ENCODE assay signal across 27 cellular contexts in genomic region chr2:236348279-236348678, GRCh38.
"Had no signal": no experiment of that assay in that cellular context is flagged by ENCODE, and none has a peak within 500 bp of the region (broad histone marks: within the 10 kb centered on the region; RNA-seq: fewer than 3 reads in every experiment).

No MANE protein-coding gene starts in this region.

- H3K4me1 ChIP-seq: colonic mucosa, esophagus squamous epithelium, left ventricle myocardium inferior, lower lobe of right lung, parathyroid adenoma, testis, tibial artery, upper lobe of left lung had no signal

- DNase-seq: colonic mucosa; effector memory CD4-positive, alpha-beta T cell; erythroblast; esophagus squamous epithelium; foreskin melanocyte; glutamatergic neuron; heart right ventricle; hippocampal formation; immature natural killer cell; islet precursor cell; kidney glomerular epithelial cell; left colon; left ventricle myocardium inferior; lower lobe of right lung; natural killer cell; sigmoid colon; stimulated activated CD4-positive, alpha-beta T cell treated with anti-CD3 and anti-CD28 coated beads, Interleukin-2, amount 100 ng/mL, for 24 hours; stimulated activated CD4-positive, alpha-beta T cell treated with anti-CD3 and anti-CD28 coated beads, Interleukin-4, amount 100 ng/mL, for 24 hours; stimulated activated naive CD4-positive, alpha-beta T cell treated with Interleukin-2 at 50 U/mL for 16 hours; substantia nigra; testis; tibial artery; upper lobe of left lung had no signal

- H2AFZ ChIP-seq: parathyroid adenoma had no signal

- H3K79me2 ChIP-seq: parathyroid adenoma had no signal

- H3K27ac ChIP-seq: colonic mucosa, esophagus squamous epithelium, heart right ventricle, left ventricle myocardium inferior, lower lobe of right lung, parathyroid adenoma, sigmoid colon, testis, tibial artery, upper lobe of left lung had no signal

- H3K36me3 ChIP-seq: colonic mucosa, esophagus squamous epithelium, heart right ventricle, left ventricle myocardium inferior, lower lobe of right lung, sigmoid colon, tibial artery, upper lobe of left lung had no signal

- H3K9me3 Mint-ChIP-seq: dendritic cell treated with granulocyte-macrophage colony-stimulating factor and Interleukin-4, amounts not matched to agents 40 ng/mL and 50 ng/mL, for 4 days; immature natural killer cell; natural killer cell; stimulated activated effector memory CD8-positive, alpha-beta T cell treated with anti-CD3 and anti-CD28 coated beads, Interleukin-12 subunit alpha, Interleukin-12 subunit beta, amount 100 ng/mL, for 72 hours had no signal

- H3K9ac ChIP-seq: parathyroid adenoma had no signal

- H3K27me3 Mint-ChIP-seq: progenitor cell of endocrine pancreas had no signal

- H3K27ac Mint-ChIP-seq: dendritic cell treated with granulocyte-macrophage colony-stimulating factor and Interleukin-4, amounts not matched to agents 40 ng/mL and 50 ng/mL, for 4 days; immature natural killer cell; natural killer cell; progenitor cell of endocrine pancreas; stimulated activated effector memory CD8-positive, alpha-beta T cell treated with anti-CD3 and anti-CD28 coated beads, Interleukin-12 subunit alpha, Interleukin-12 subunit beta, amount 100 ng/mL, for 72 hours had no signal

- H3K4me3 ChIP-seq: colonic mucosa, esophagus squamous epithelium, heart right ventricle, left ventricle myocardium inferior, lower lobe of right lung, sigmoid colon, testis, tibial artery, upper lobe of left lung had no signal

- ATAC-seq: heart right ventricle; left colon; lower lobe of right lung; natural killer cell; stimulated activated effector memory CD8-positive, alpha-beta T cell treated with anti-CD3 and anti-CD28 coated beads, Interleukin-12 subunit alpha, Interleukin-12 subunit beta, amount 100 ng/mL, for 72 hours had no signal

- H3K9me3 ChIP-seq: colonic mucosa, esophagus squamous epithelium, heart right ventricle, left ventricle myocardium inferior, lower lobe of right lung, sigmoid colon, testis, tibial artery, upper lobe of left lung had no signal

- H3K36me3 Mint-ChIP-seq: immature natural killer cell; natural killer cell; stimulated activated effector memory CD8-positive, alpha-beta T cell treated with anti-CD3 and anti-CD28 coated beads, Interleukin-12 subunit alpha, Interleukin-12 subunit beta, amount 100 ng/mL, for 72 hours had no signal

- H3K27me3 ChIP-seq: colonic mucosa, esophagus squamous epithelium, heart right ventricle, sigmoid colon, testis, upper lobe of left lung had no signal

- H3K4me3 Mint-ChIP-seq: dendritic cell treated with granulocyte-macrophage colony-stimulating factor and Interleukin-4, amounts not matched to agents 40 ng/mL and 50 ng/mL, for 4 days; immature natural killer cell; natural killer cell; stimulated activated effector memory CD8-positive, alpha-beta T cell treated with anti-CD3 and anti-CD28 coated beads, Interleukin-12 subunit alpha, Interleukin-12 subunit beta, amount 100 ng/mL, for 72 hours had no signal
